In genomic region chr4:75940692-75941253, GRCh38 we compare ENCODE assay signal across 8 cellular contexts. TPM values are rescaled to one million over a fixed set of nuclear protein-coding genes. Genes with fewer than 3 reads are reported as not detected.
A peak's percentile ranks its signal among the peaks of the same experiment; 100 is the strongest.
DNase-seq lines count a peak whose midpoint lies in the region; ATAC-seq and TF ChIP-seq lines count a peak whose summit lies in the region.

TSS of gene NAAA (minus strand) at chr4:75941013. CDS start at chr4:75940949, 64 bp downstream.

- WGBS in aorta, 2 donors = 0 to 1% methylated on average over 66 of the region's 66 CpGs

- intact Hi-C loops in left ventricle myocardium inferior (cut with micrococcal nuclease) = no loop called here
- intact Hi-C loops in aorta (cut with DNase I) = loop anchor here in 1 of 2 donors (10.0 kb wide), 1 partner anchor 46 kb away; no protein-coding TSS in a partner anchor

- H3K4me2 ChIP-seq in KMS-11 = peak within 1 kb of the TSS; percentile 79

- H3K79me2 ChIP-seq in KMS-11 (ENCODE audit: insufficient read depth, low read depth) = 0 out of 2 replicates have a peak, but pooled peaks cover 7% of the 10 kb centered on the region

- peak; percentile 68 to 81 (median 72) for DNase-seq in T-helper 1 cell
- peak; percentile 37 for DNase-seq in amniotic epithelial cell (ENCODE audit: low read depth)
- peak; percentile 81 for DNase-seq in left ventricle myocardium inferior
- peak; percentile 51 for DNase-seq in putamen (ENCODE audit: low spot score)
- peak; percentile 90 to 93 for DNase-seq in aorta

- TF ChIP-seq CTCF in KMS-11 (conservative IDR thresholded peaks at IDR 0.05; ENCODE audit: low read depth, low read length) (no peak), left ventricle myocardium inferior (IDR thresholded peaks at IDR 0.05; ENCODE audit: borderline replicate concordance) (no peak)

- H3K27me3 ChIP-seq in KMS-11 (ENCODE audit: insufficient read depth, low read depth) (no peaks in the 10 kb centered on the region), left ventricle myocardium inferior (ENCODE audit: low read depth) (no peaks in the 10 kb centered on the region), aorta (ENCODE audit: control insufficient read depth in 1 of 2, insufficient read depth in 2 of 2, low read length in 1 of 2) (no peaks in the 10 kb centered on the region)

- H3K36me3 ChIP-seq in ES-I3 (ENCODE audit: insufficient read depth, low read length) (no peaks in the 10 kb centered on the region), KMS-11 (ENCODE audit: insufficient read depth) (no peaks in the 10 kb centered on the region), left ventricle myocardium inferior (no peaks in the 10 kb centered on the region), aorta (ENCODE audit: control insufficient read depth in 1 of 2, insufficient read depth in 2 of 2, low read length in 1 of 2) (no peaks in the 10 kb centered on the region)

- peak within 1 kb of the TSS; percentile 74 for H3K27ac ChIP-seq in KMS-11
- H3K27ac ChIP-seq in left ventricle myocardium inferior (replicated peaks) = peak within 1 kb of the TSS; percentile 78
- H3K27ac ChIP-seq in aorta (ENCODE audit: low read depth in 1 of 2, low read length in 2 of 2) = peak within 1 kb of the TSS in 1 of 2 donors; percentile 41

- no peaks in the 10 kb centered on the region for H3K9me3 ChIP-seq in ES-I3 (ENCODE audit: control insufficient read depth, insufficient read depth, low read length)
- H3K9me3 ChIP-seq in left ventricle myocardium inferior (replicated peaks) = no peaks in the 10 kb centered on the region
- no peaks in the 10 kb centered on the region for H3K9me3 ChIP-seq in aorta (ENCODE audit: control insufficient read depth, low read length)

- peak within 1 kb of the TSS; percentile 85 for H2AFZ ChIP-seq in KMS-11 (ENCODE audit: low read depth)

- H3K4me3 ChIP-seq in KMS-11 (IDR thresholded peaks at IDR 0.05; ENCODE audit: insufficient read depth, low read depth, low read length) (peak within 1 kb of the TSS; percentile 92), left ventricle myocardium inferior (peak within 1 kb of the TSS; percentile 85), aorta (ENCODE audit: low read length in 2 of 2) (peak within 1 kb of the TSS; percentile 55)

- H3K4me1 ChIP-seq in ES-I3 (ENCODE audit: insufficient read depth, low read length) (0 out of 2 replicates have a peak, but pooled peaks cover 3% of the 10 kb centered on the region), KMS-11 (ENCODE audit: low read depth, poor library complexity, severe bottlenecking) (peaks cover 23% of the 10 kb centered on the region), left ventricle myocardium inferior (peaks cover 23% of the 10 kb centered on the region), aorta (ENCODE audit: control insufficient read depth in 1 of 2, insufficient read depth in 2 of 2, low read length in 2 of 2) (no peaks in the 10 kb centered on the region)

- no peaks in the 10 kb centered on the region for H4K20me1 ChIP-seq in KMS-11 (ENCODE audit: insufficient read depth)

- ATAC-seq in GM21723 (IDR thresholded peaks at IDR 0.05; ENCODE audit: unreplicated experiment) = peak; percentile 78
- ATAC-seq in aorta (ENCODE audit: low FRiP score) = peak; percentile 92

- H3K9ac ChIP-seq in ES-I3 (ENCODE audit: low read depth, low read length) = peak within 1 kb of the TSS; percentile 91
- H3K9ac ChIP-seq in KMS-11 = peak within 1 kb of the TSS; percentile 78

RNA-seq across cellular contexts. Expression of gene NAAA, which starts in this region (rescaled TPM):
- 12.9 TPM for total RNA-seq in left ventricle myocardium inferior
- 10 to 100 TPM; 24.9 to 41.4 TPM for total RNA-seq in aorta
- polyA plus RNA-seq in aorta = 10 to 100 TPM; 24.8 to 28.2 TPM

Comparison
In these comparisons a context has a peak if more than half of its experiments do, and no peak if none do; other contexts are left out.
1. DNase-seq: peak in every context shown above with its lines; median percentile 92 in aorta; 81 in left ventricle myocardium inferior; 72 in T-helper 1 cell; 51 in putamen; 37 in amniotic epithelial cell.